Comparison of ENCODE assay signal across 21 cellular contexts in genomic region chr7:32150039-32150438, GRCh38.
"Had no signal": no experiment of that assay in that cellular context is flagged by ENCODE, and none has a peak within 500 bp of the region (broad histone marks: within the 10 kb centered on the region; RNA-seq: fewer than 3 reads in every experiment).

No MANE protein-coding gene starts in this region.

- H3K4me3 ChIP-seq: K562, SJCRH30 had no signal

- H3K4me1 Mint-ChIP-seq: IgD-negative memory B cell had no signal

- DNase-seq: Kasumi-1, MM.1S, NCI-H1092 treated with DMSO at 0.1 percent for 48 hours, NCI-H1436, NCI-H187, NCI-H2029, NCI-H2081 treated with DMSO at 0.1 percent for 48 hours, NCI-H2171, NCI-H226, NCI-H446, NCI-H510A, NCI-H524 treated with DMSO at 0.1 percent for 48 hours, NCI-H69, NCI-H774, RPMI8226, SHP77 treated with DMSO at 0.1 percent for 48 hours, SJCRH30 had no signal

- H3K4me1 ChIP-seq: SJCRH30 had no signal

- H3K4me3 Mint-ChIP-seq: IgD-negative memory B cell had no signal

- H3K36me3 Mint-ChIP-seq: IgD-negative memory B cell had no signal

- H3K27me3 Mint-ChIP-seq: IgD-negative memory B cell had no signal

- H3K9me3 ChIP-seq: SJCRH30 had no signal

- H3K27me3 ChIP-seq: SJCRH30 had no signal

- H3K27ac Mint-ChIP-seq: IgD-negative memory B cell had no signal

- H3K36me3 ChIP-seq: SJCRH30 had no signal

- ATAC-seq: K562, SK-N-SH treated with all-trans-retinoic acid at 6 μM for 48 hours had no signal

- H3K27ac ChIP-seq: KMS-11, SJCRH30 had no signal
